In the genomic region with DNA sequence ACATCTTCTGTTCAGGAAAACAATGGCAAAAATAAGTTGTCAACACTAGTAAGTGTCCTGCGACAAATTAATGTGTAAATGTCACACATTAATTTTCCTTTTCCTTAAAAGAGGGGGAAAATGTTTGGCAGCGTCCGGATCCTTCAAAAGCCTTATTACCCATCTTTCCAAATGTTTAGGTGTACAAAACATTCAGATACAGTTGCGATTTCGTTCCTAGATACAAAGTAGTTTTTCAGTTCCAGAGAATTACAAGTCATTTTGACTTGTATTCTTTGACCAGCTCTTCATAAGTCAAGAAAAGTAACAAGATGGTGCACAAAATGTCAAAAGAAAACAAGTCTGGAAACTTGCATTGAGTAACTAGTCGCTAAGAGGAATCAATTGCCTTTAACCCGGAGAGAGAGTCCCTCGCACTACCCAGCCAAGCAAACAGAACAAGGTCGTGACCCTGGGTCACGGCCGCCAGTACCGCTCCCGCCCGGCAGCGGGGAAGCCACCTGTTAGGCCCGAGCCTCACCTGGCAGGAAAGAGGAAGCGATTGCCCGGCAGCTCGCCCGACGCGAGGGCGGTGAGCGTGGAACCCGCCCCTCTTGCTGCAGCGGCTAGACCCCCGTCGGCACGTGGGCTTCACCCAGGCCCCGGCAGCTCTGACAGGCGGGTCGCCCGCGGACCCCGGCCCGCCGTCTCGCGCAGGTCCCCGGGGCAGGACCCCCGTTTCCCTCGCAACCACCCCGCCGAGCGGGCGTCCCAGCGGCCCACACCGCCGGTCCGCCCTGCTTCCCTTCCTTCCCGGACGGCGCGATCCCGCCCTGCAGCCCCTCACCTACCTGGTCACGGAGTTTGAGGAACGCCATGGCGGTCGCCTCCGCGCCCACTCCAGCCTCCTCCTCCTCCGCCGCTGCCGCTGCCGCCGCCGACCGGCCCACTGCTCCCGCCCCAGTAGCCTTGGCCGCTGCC, we compare ENCODE assay signal across 8 cellular contexts.
DNase-seq lines count a peak whose midpoint lies in the region; ATAC-seq and TF ChIP-seq lines count a peak whose summit lies in the region.

No MANE protein-coding gene starts in this region.

- POLR2A ChIA-PET in activated CD4-positive, alpha-beta memory T cell treated with anti-CD3 and anti-CD28 coated beads, Interleukin-2, amount 10 ng/mL, durations not matched to agents 7 days and 5 days (lab: Charles Lee) = interaction anchor here (0.8 to 1.0 kb wide), 2 partner anchors 257 to 821 kb away, joined by 3 read pairs; partner anchors contain the start of genes BTD and HACL1

- CTCF ChIA-PET in activated CD4-positive, alpha-beta memory T cell treated with anti-CD3 and anti-CD28 coated beads, Interleukin-2, amount 10 ng/mL, durations not matched to agents 7 days and 5 days (lab: Charles Lee) = interaction anchor here (1.0 kb wide), 1 partner anchor 228 kb away, joined by 3 read pairs; no protein-coding TSS in a partner anchor

- peaks cover 3% of the 10 kb centered on the region for H3K9me3 Mint-ChIP-seq in activated CD4-positive, alpha-beta memory T cell treated with anti-CD3 and anti-CD28 coated beads, Interleukin-2, amount 10 ng/mL, durations not matched to agents 7 days and 5 days
- H3K9me3 Mint-ChIP-seq in endothelial cell (ENCODE audit: unreplicated experiment) = no peaks in the 10 kb centered on the region
- H3K9me3 Mint-ChIP-seq in stimulated activated memory B cell treated with anti-CD40 and anti-IgM and Interleukin-4, amounts not matched to agents 10 μg/mL and 1 μg/mL and 100 μg/mL, for 72 hours = no peaks in the 10 kb centered on the region

- H3K4me1 ChIP-seq in muscle layer of colon (ENCODE audit: insufficient read depth, low read length) = peaks cover 5% of the 10 kb centered on the region

- peak; percentile 50 for DNase-seq in NCI-H2227 (lab: John Stamatoyannopoulos, UW; ENCODE audit: unreplicated experiment)
- DNase-seq in NCI-H2227 treated with DMSO at 0.1 percent for 48 hours (lab: John Stamatoyannopoulos, UW) = no peak
- peak; percentile 22 for DNase-seq in NCI-H146 treated with DMSO at 0.1 percent for 48 hours (lab: John Stamatoyannopoulos, UW; ENCODE audit: unreplicated experiment)
- DNase-seq in activated CD4-positive, alpha-beta memory T cell treated with anti-CD3 and anti-CD28 coated beads, Interleukin-2, amount 10 ng/mL, durations not matched to agents 7 days and 5 days = peak; percentile 71
- DNase-seq in endothelial cell (ENCODE audit: low spot score) = peak; percentile 41

- ATAC-seq in HG02623 (IDR thresholded peaks at IDR 0.05; ENCODE audit: unreplicated experiment) = peak; percentile 54
- peak; percentile 86 for ATAC-seq in stimulated activated memory B cell treated with anti-CD40 and anti-IgM and Interleukin-4, amounts not matched to agents 10 μg/mL and 1 μg/mL and 100 μg/mL, for 72 hours

- peak overlapping the region; percentile 56 for H3K27ac ChIP-seq in muscle layer of colon (ENCODE audit: low read depth, low read length)

- TF ChIP-seq CTCF in endothelial cell (IDR thresholded peaks at IDR 0.05; ENCODE audit: unreplicated experiment) = no peak

- peak overlapping the region; percentile 66 to 67 for H3K4me3 ChIP-seq in muscle layer of colon (ENCODE audit: low read depth in 1 of 2, low read length in 2 of 2)

- H3K36me3 Mint-ChIP-seq in activated CD4-positive, alpha-beta memory T cell treated with anti-CD3 and anti-CD28 coated beads, Interleukin-2, amount 10 ng/mL, durations not matched to agents 7 days and 5 days (ENCODE audit: low read depth) = peaks cover 37% of the 10 kb centered on the region
- H3K36me3 Mint-ChIP-seq in endothelial cell (ENCODE audit: low read depth, unreplicated experiment) = peaks cover 4% of the 10 kb centered on the region
- H3K36me3 Mint-ChIP-seq in stimulated activated memory B cell treated with anti-CD40 and anti-IgM and Interleukin-4, amounts not matched to agents 10 μg/mL and 1 μg/mL and 100 μg/mL, for 72 hours = peaks cover 14% of the 10 kb centered on the region

- H3K27me3 Mint-ChIP-seq in activated CD4-positive, alpha-beta memory T cell treated with anti-CD3 and anti-CD28 coated beads, Interleukin-2, amount 10 ng/mL, durations not matched to agents 7 days and 5 days = no peaks in the 10 kb centered on the region
- peaks cover 2% of the 10 kb centered on the region for H3K27me3 Mint-ChIP-seq in endothelial cell (ENCODE audit: unreplicated experiment)
- no peaks in the 10 kb centered on the region for H3K27me3 Mint-ChIP-seq in stimulated activated memory B cell treated with anti-CD40 and anti-IgM and Interleukin-4, amounts not matched to agents 10 μg/mL and 1 μg/mL and 100 μg/mL, for 72 hours

- H3K36me3 ChIP-seq in muscle layer of colon (ENCODE audit: insufficient read depth, low read length) = no peaks in the 10 kb centered on the region

- peak overlapping the region; percentile 92 for H3K4me3 Mint-ChIP-seq in activated CD4-positive, alpha-beta memory T cell treated with anti-CD3 and anti-CD28 coated beads, Interleukin-2, amount 10 ng/mL, durations not matched to agents 7 days and 5 days
- H3K4me3 Mint-ChIP-seq in endothelial cell (ENCODE audit: unreplicated experiment) = peak overlapping the region; percentile 97
- H3K4me3 Mint-ChIP-seq in stimulated activated memory B cell treated with anti-CD40 and anti-IgM and Interleukin-4, amounts not matched to agents 10 μg/mL and 1 μg/mL and 100 μg/mL, for 72 hours = peak overlapping the region; percentile 90

- peak overlapping the region; percentile 71 for H3K27ac Mint-ChIP-seq in activated CD4-positive, alpha-beta memory T cell treated with anti-CD3 and anti-CD28 coated beads, Interleukin-2, amount 10 ng/mL, durations not matched to agents 7 days and 5 days
- peak overlapping the region; percentile 85 for H3K27ac Mint-ChIP-seq in endothelial cell (ENCODE audit: unreplicated experiment)
- H3K27ac Mint-ChIP-seq in stimulated activated memory B cell treated with anti-CD40 and anti-IgM and Interleukin-4, amounts not matched to agents 10 μg/mL and 1 μg/mL and 100 μg/mL, for 72 hours = peak overlapping the region; percentile 95

- peaks cover 40% of the 10 kb centered on the region for H3K4me1 Mint-ChIP-seq in activated CD4-positive, alpha-beta memory T cell treated with anti-CD3 and anti-CD28 coated beads, Interleukin-2, amount 10 ng/mL, durations not matched to agents 7 days and 5 days
- H3K4me1 Mint-ChIP-seq in endothelial cell (ENCODE audit: unreplicated experiment) = peaks cover 5% of the 10 kb centered on the region
- H3K4me1 Mint-ChIP-seq in stimulated activated memory B cell treated with anti-CD40 and anti-IgM and Interleukin-4, amounts not matched to agents 10 μg/mL and 1 μg/mL and 100 μg/mL, for 72 hours = peaks cover 32% of the 10 kb centered on the region

- no peaks in the 10 kb centered on the region for H3K9me3 ChIP-seq in muscle layer of colon (ENCODE audit: low read length)

- H3K27me3 ChIP-seq in muscle layer of colon (ENCODE audit: control insufficient read depth in 1 of 2, insufficient read depth in 2 of 2, low read length in 2 of 2) = no peaks in the 10 kb centered on the region

- H3K9ac ChIP-seq in muscle layer of colon (ENCODE audit: low read length) = no peak overlapping the region
